32 cellular contexts compared by ENCODE assay signal in genomic region chr7:13016036-13016581, GRCh38.
DNase-seq lines count a peak whose midpoint lies in the region; ATAC-seq and TF ChIP-seq lines count a peak whose summit lies in the region.
"Had no signal": no experiment of that assay in that cellular context is flagged by ENCODE, and none has a peak within 500 bp of the region (broad histone marks: within the 10 kb centered on the region; RNA-seq: fewer than 3 reads in every experiment).

No MANE protein-coding gene starts in this region.

- peak; percentile 2 for DNase-seq in AG10803 (ENCODE audit: low read depth)
- no peak for DNase-seq in RPMI8226
- no peak for DNase-seq in mesenteric fat pad (ENCODE audit: low spot score)
- DNase-seq: activated CD4-positive, alpha-beta T cell treated with anti-CD3 and anti-CD28 coated beads, Interleukin-2, amount 10 ng/mL, durations not matched to agents 24 days and 14 days; activated effector memory CD4-positive, alpha-beta T cell treated with anti-CD3 and anti-CD28 coated beads, Interleukin-2, amount 50 U/mL, for 16 hours; AML-193; anterior cingulate cortex; CD4-positive, CD25-positive, alpha-beta regulatory T cell; colonic mucosa; heart left ventricle; kidney; mucosa of descending colon; NCI-H1092 treated with DMSO at 0.1 percent for 48 hours; NCI-H187; NCI-H2171 treated with DMSO at 0.1 percent for 48 hours; NCI-H510A treated with DMSO at 0.1 percent for 48 hours; retina; stimulated activated naive CD8-positive, alpha-beta T cell treated with anti-CD3 and anti-CD28 coated beads, Interleukin-15, Interleukin-2, amounts not matched to agents 100 U/mL and 50 U/mL, for 24 hours; T-helper 1 cell; testis; uterus had no signal

- peaks cover 3% of the 10 kb centered on the region for H3K36me3 Mint-ChIP-seq in nephron (ENCODE audit: low read depth)
- H3K36me3 Mint-ChIP-seq: activated naive CD8-positive, alpha-beta T cell; CD4-positive, CD25-positive, alpha-beta regulatory T cell had no signal

- TF ChIP-seq CTCF in AG10803 (conservative IDR thresholded peaks at IDR 0.05; ENCODE audit: low read length), result no peak
- TF ChIP-seq CTCF in nephron (IDR thresholded peaks at IDR 0.05; ENCODE audit: unreplicated experiment in 3 of 3), result no peak

- 90 to 94% methylated on average over 10 to 11 of the region's 11 CpGs for WGBS in ectodermal cell, 2 experiments

- H3K27me3 ChIP-seq in HUES48 (ENCODE audit: control insufficient read depth, insufficient read depth, low read length) (no peaks in the 10 kb centered on the region), ectodermal cell (ENCODE audit: control insufficient read depth, insufficient read depth, low read length, poor library complexity, severe bottlenecking) (no peaks in the 10 kb centered on the region)
- H3K27me3 ChIP-seq: colonic mucosa, foreskin keratinocyte, heart left ventricle, testis, uterus had no signal

- H3K9me3 Mint-ChIP-seq in nephron, result peaks cover 2% of the 10 kb centered on the region

- H3K36me3 ChIP-seq in HUES48 (ENCODE audit: control insufficient read depth, insufficient read depth, low read length) (no peaks in the 10 kb centered on the region), ectodermal cell (ENCODE audit: control insufficient read depth, insufficient read depth, low read length) (no peaks in the 10 kb centered on the region)
- H3K36me3 ChIP-seq: colonic mucosa, heart left ventricle, uterus had no signal

- H3K27ac Mint-ChIP-seq in nephron, result peak overlapping the region; percentile 57 to 94 (median 68)
- H3K27ac Mint-ChIP-seq: activated CD4-positive, alpha-beta T cell treated with anti-CD3 and anti-CD28 coated beads, Interleukin-2, amount 10 ng/mL, durations not matched to agents 24 days and 14 days; activated naive CD8-positive, alpha-beta T cell; CD4-positive, CD25-positive, alpha-beta regulatory T cell; natural killer cell treated with Interleukin-12 subunit alpha and Interleukin-12 subunit beta and Interleukin-15 and Interleukin-18, amount 100 ng/mL, for 72 hours; WTC11 had no signal

- H3K27ac ChIP-seq in HUES48 (ENCODE audit: low read depth, low read length) (peak overlapping the region; percentile 97), ectodermal cell (ENCODE audit: insufficient read depth, low read depth, low read length, poor library complexity, severe bottlenecking) (peak overlapping the region; percentile 97)
- H3K27ac ChIP-seq: colonic mucosa, foreskin keratinocyte, heart left ventricle, parathyroid adenoma, testis, uterus had no signal

- peaks cover 37% of the 10 kb centered on the region for H3K4me1 Mint-ChIP-seq in nephron
- H3K4me1 Mint-ChIP-seq: activated CD4-positive, alpha-beta T cell treated with anti-CD3 and anti-CD28 coated beads, Interleukin-2, amount 10 ng/mL, durations not matched to agents 24 days and 14 days; CD4-positive, CD25-positive, alpha-beta regulatory T cell had no signal

- ATAC-seq in HG03354 (IDR thresholded peaks at IDR 0.05; ENCODE audit: poor library complexity, severe bottlenecking, unreplicated experiment) (no peak), HG03175 (IDR thresholded peaks at IDR 0.05; ENCODE audit: unreplicated experiment) (no peak)
- ATAC-seq: heart left ventricle; natural killer cell treated with Interleukin-12 subunit alpha and Interleukin-12 subunit beta and Interleukin-15 and Interleukin-18, amount 100 ng/mL, for 72 hours; stimulated activated naive CD8-positive, alpha-beta T cell treated with anti-CD3 and anti-CD28 coated beads, Interleukin-15, Interleukin-2, amounts not matched to agents 100 U/mL and 50 U/mL, for 24 hours had no signal

- H3K4me3 ChIP-seq in AG10803 (ENCODE audit: low read length), result no peak overlapping the region
- H3K4me3 ChIP-seq in HUES48 (ENCODE audit: low read depth, low read length), result no peak overlapping the region
- H3K4me3 ChIP-seq in ectodermal cell (ENCODE audit: insufficient read depth, low read depth, low read length), result no peak overlapping the region
- H3K4me3 ChIP-seq: colonic mucosa, heart left ventricle, mucosa of descending colon, skin epidermis, testis, uterus had no signal

- no peaks in the 10 kb centered on the region for H3K27me3 Mint-ChIP-seq in nephron (ENCODE audit: low read depth)
- H3K27me3 Mint-ChIP-seq: activated CD4-positive, alpha-beta T cell treated with anti-CD3 and anti-CD28 coated beads, Interleukin-2, amount 10 ng/mL, durations not matched to agents 24 days and 14 days; CD4-positive, CD25-positive, alpha-beta regulatory T cell; natural killer cell treated with Interleukin-12 subunit alpha and Interleukin-12 subunit beta and Interleukin-15 and Interleukin-18, amount 100 ng/mL, for 72 hours had no signal

- H3K9me3 ChIP-seq in HUES48 (ENCODE audit: control insufficient read depth, insufficient read depth, low read length) (no peaks in the 10 kb centered on the region), ectodermal cell (ENCODE audit: control insufficient read depth, low read length) (no peaks in the 10 kb centered on the region)
- H3K9me3 ChIP-seq: colonic mucosa, heart left ventricle, mucosa of descending colon, testis, uterus had no signal

- H3K4me1 ChIP-seq in HUES48 (ENCODE audit: control insufficient read depth, insufficient read depth, low read length) (peaks cover 23% of the 10 kb centered on the region), ectodermal cell (ENCODE audit: control insufficient read depth, insufficient read depth, low read length) (peaks cover 42% of the 10 kb centered on the region)
- H3K4me1 ChIP-seq: colonic mucosa, parathyroid adenoma, testis, uterus had no signal

- H3K4me3 Mint-ChIP-seq in nephron, result no peak overlapping the region
- H3K4me3 Mint-ChIP-seq: activated CD4-positive, alpha-beta T cell treated with anti-CD3 and anti-CD28 coated beads, Interleukin-2, amount 10 ng/mL, durations not matched to agents 24 days and 14 days; activated naive CD8-positive, alpha-beta T cell; CD4-positive, CD25-positive, alpha-beta regulatory T cell; natural killer cell treated with Interleukin-12 subunit alpha and Interleukin-12 subunit beta and Interleukin-15 and Interleukin-18, amount 100 ng/mL, for 72 hours; WTC11 had no signal

- no peak overlapping the region for H3K9ac ChIP-seq in HUES48 (ENCODE audit: low read depth, low read length)
- H3K9ac ChIP-seq: parathyroid adenoma had no signal
